31 cellular contexts compared by ENCODE assay signal in genomic region chr9:136681945-136682699, GRCh38. TPM values are rescaled to one million over a fixed set of nuclear protein-coding genes. Genes with fewer than 3 reads are reported as not detected.
"Had no signal": no experiment of that assay in that cellular context is flagged by ENCODE, and none has a peak within 500 bp of the region (broad histone marks: within the 10 kb centered on the region; RNA-seq: fewer than 3 reads in every experiment).

No MANE protein-coding gene starts in this region.

- FAIRE-seq: endothelial cell of umbilical vein had no signal

- H3K9me3 ChIP-seq: lower lobe of right lung, right lobe of liver, uterus had no signal

- H3K27ac Mint-ChIP-seq: activated CD4-positive, alpha-beta memory T cell treated with anti-CD3 and anti-CD28 coated beads, Interleukin-2, amount 10 ng/mL, durations not matched to agents 7 days and 5 days; activated CD4-positive, alpha-beta T cell treated with anti-CD3 and anti-CD28 coated beads, Interleukin-2, amount 10 ng/mL, durations not matched to agents 24 days and 14 days; activated T-cell treated with anti-CD3 and anti-CD28 coated beads, Interleukin-2, amount 50 U/mL, for 24 hours; natural killer cell; neural progenitor cell; stimulated activated effector memory CD8-positive, alpha-beta T cell treated with anti-CD3 and anti-CD28 coated beads, Interleukin-12 subunit alpha, Interleukin-12 subunit beta, amount 100 ng/mL, for 72 hours; stimulated activated naive CD8-positive, alpha-beta T cell treated with anti-CD3 and anti-CD28 coated beads, Interleukin-15, Interleukin-2, amounts not matched to agents 100 ng/mL and 50 ng/mL, for 24 hours; T-helper 17 cell; type B pancreatic cell had no signal

- H3K27me3 ChIP-seq: right lobe of liver, uterus had no signal

- H3K4me3 ChIP-seq: lower lobe of right lung, neural progenitor cell, skin epidermis, uterus had no signal

- DNase-seq: activated CD4-positive, alpha-beta memory T cell treated with anti-CD3 and anti-CD28 coated beads, Interleukin-2, amount 10 ng/mL, durations not matched to agents 7 days and 5 days; activated CD4-positive, alpha-beta T cell treated with anti-CD3 and anti-CD28 coated beads, Interleukin-2, amount 10 ng/mL, durations not matched to agents 24 days and 14 days; activated CD4-positive, CD25-positive, alpha-beta regulatory T cell treated with anti-CD3 and anti-CD28 coated beads, Interleukin-2, amount 50 U/mL, for 72 hours; activated CD8-positive, alpha-beta memory T cell treated with anti-CD3 and anti-CD28 coated beads, Interleukin-2, amount 50 U/mL, for 48 hours; activated gamma-delta T cell; activated naive CD4-positive, alpha-beta T cell treated with anti-CD3 and anti-CD28 coated beads, Interleukin-2, amount 50 U/mL, for 16 hours; activated T-cell treated with anti-CD3 and anti-CD28 coated beads, Interleukin-2, amount 50 U/mL, for 24 hours; amygdala; caudate nucleus; cortex of kidney; effector memory CD8-positive, alpha-beta T cell; head of caudate nucleus; hippocampal formation; lower lobe of right lung; mesenchymal stem cell; natural killer cell; posterior cingulate gyrus; stimulated activated CD4-positive, alpha-beta T cell treated with anti-CD3 and anti-CD28 coated beads, Interleukin-4, amount 100 ng/mL, for 24 hours; substantia nigra; T-helper 17 cell; T1000; uterus; WERI-Rb-1 had no signal

- H3K4me2 ChIP-seq: neural progenitor cell had no signal

- H3K27ac ChIP-seq: lower lobe of right lung, neural progenitor cell, skin epidermis, uterus, WERI-Rb-1 had no signal

- H3K9ac ChIP-seq: neural progenitor cell had no signal

- H2AFZ ChIP-seq: neural progenitor cell had no signal

- H3K4me1 Mint-ChIP-seq: stimulated activated effector memory CD8-positive, alpha-beta T cell treated with anti-CD3 and anti-CD28 coated beads, Interleukin-12 subunit alpha, Interleukin-12 subunit beta, amount 100 ng/mL, for 72 hours had no signal

- H3K36me3 ChIP-seq: neural progenitor cell, right lobe of liver, uterus had no signal

- ATAC-seq: effector memory CD8-positive, alpha-beta T cell; lower lobe of right lung; natural killer cell; right lobe of liver; stimulated activated effector memory CD8-positive, alpha-beta T cell treated with anti-CD3 and anti-CD28 coated beads, Interleukin-12 subunit alpha, Interleukin-12 subunit beta, amount 100 ng/mL, for 72 hours; T-helper 17 cell had no signal

- H3K9me3 Mint-ChIP-seq: activated CD4-positive, alpha-beta memory T cell treated with anti-CD3 and anti-CD28 coated beads, Interleukin-2, amount 10 ng/mL, durations not matched to agents 7 days and 5 days; activated CD4-positive, alpha-beta T cell treated with anti-CD3 and anti-CD28 coated beads, Interleukin-2, amount 10 ng/mL, durations not matched to agents 24 days and 14 days; activated T-cell treated with anti-CD3 and anti-CD28 coated beads, Interleukin-2, amount 50 U/mL, for 24 hours; effector memory CD8-positive, alpha-beta T cell; natural killer cell; neural progenitor cell; stimulated activated effector memory CD8-positive, alpha-beta T cell treated with anti-CD3 and anti-CD28 coated beads, Interleukin-12 subunit alpha, Interleukin-12 subunit beta, amount 100 ng/mL, for 72 hours; stimulated activated naive CD8-positive, alpha-beta T cell treated with anti-CD3 and anti-CD28 coated beads, Interleukin-15, Interleukin-2, amounts not matched to agents 100 ng/mL and 50 ng/mL, for 24 hours; type B pancreatic cell had no signal

- H3K36me3 Mint-ChIP-seq: natural killer cell; neural progenitor cell; stimulated activated effector memory CD8-positive, alpha-beta T cell treated with anti-CD3 and anti-CD28 coated beads, Interleukin-12 subunit alpha, Interleukin-12 subunit beta, amount 100 ng/mL, for 72 hours; type B pancreatic cell had no signal

- H3K4me3 Mint-ChIP-seq: activated CD4-positive, alpha-beta memory T cell treated with anti-CD3 and anti-CD28 coated beads, Interleukin-2, amount 10 ng/mL, durations not matched to agents 7 days and 5 days; activated CD4-positive, alpha-beta T cell treated with anti-CD3 and anti-CD28 coated beads, Interleukin-2, amount 10 ng/mL, durations not matched to agents 24 days and 14 days; activated T-cell treated with anti-CD3 and anti-CD28 coated beads, Interleukin-2, amount 50 U/mL, for 24 hours; effector memory CD8-positive, alpha-beta T cell; natural killer cell; neural progenitor cell; stimulated activated effector memory CD8-positive, alpha-beta T cell treated with anti-CD3 and anti-CD28 coated beads, Interleukin-12 subunit alpha, Interleukin-12 subunit beta, amount 100 ng/mL, for 72 hours; stimulated activated naive CD8-positive, alpha-beta T cell treated with anti-CD3 and anti-CD28 coated beads, Interleukin-15, Interleukin-2, amounts not matched to agents 100 ng/mL and 50 ng/mL, for 24 hours; T-helper 17 cell; type B pancreatic cell had no signal

- H3K27me3 Mint-ChIP-seq: activated CD4-positive, alpha-beta memory T cell treated with anti-CD3 and anti-CD28 coated beads, Interleukin-2, amount 10 ng/mL, durations not matched to agents 7 days and 5 days; activated CD4-positive, alpha-beta T cell treated with anti-CD3 and anti-CD28 coated beads, Interleukin-2, amount 10 ng/mL, durations not matched to agents 24 days and 14 days; activated T-cell treated with anti-CD3 and anti-CD28 coated beads, Interleukin-2, amount 50 U/mL, for 24 hours; effector memory CD8-positive, alpha-beta T cell; stimulated activated naive CD8-positive, alpha-beta T cell treated with anti-CD3 and anti-CD28 coated beads, Interleukin-15, Interleukin-2, amounts not matched to agents 100 ng/mL and 50 ng/mL, for 24 hours; T-helper 17 cell; type B pancreatic cell had no signal

RNA-seq across cellular contexts. Expression of gene DIPK1B, which starts 30.2 kb away (rescaled TPM):
- total RNA-seq: osteoblast had no signal
